2 cellular contexts compared by ENCODE assay signal in the genomic region with DNA sequence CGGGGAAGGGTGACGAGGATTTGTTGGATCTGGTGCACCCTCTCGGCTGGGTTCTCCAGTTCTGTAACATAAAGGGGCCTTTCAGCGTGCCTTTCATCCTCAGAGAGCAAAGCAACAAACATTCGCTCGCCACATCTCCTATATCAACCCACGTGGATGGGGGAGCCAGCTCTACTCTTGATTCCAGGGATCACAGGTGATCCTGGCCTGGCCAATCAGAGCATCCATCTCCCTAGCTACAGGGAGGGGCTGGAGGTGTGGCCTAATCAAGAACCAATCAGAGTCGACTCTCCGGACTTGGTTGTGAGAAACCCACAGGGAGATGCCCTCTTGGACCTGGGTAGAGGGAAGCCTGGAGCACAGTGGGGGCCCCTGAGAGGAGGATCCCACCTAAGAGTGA.
TF ChIP-seq lines count a peak whose summit lies in the region.

No MANE protein-coding gene starts in this region.

TF ChIP-seq in HepG2, 621 proteins besides CTCF, POLR2A, EP300 and RAD21 (continued from another document):
- no peak for TF ChIP-seq PRMT3 (CRISPR knock-in tag; IDR thresholded peaks at IDR 0.05; ENCODE audit: borderline replicate concordance, low read depth)
- TF ChIP-seq, protein P1, sequence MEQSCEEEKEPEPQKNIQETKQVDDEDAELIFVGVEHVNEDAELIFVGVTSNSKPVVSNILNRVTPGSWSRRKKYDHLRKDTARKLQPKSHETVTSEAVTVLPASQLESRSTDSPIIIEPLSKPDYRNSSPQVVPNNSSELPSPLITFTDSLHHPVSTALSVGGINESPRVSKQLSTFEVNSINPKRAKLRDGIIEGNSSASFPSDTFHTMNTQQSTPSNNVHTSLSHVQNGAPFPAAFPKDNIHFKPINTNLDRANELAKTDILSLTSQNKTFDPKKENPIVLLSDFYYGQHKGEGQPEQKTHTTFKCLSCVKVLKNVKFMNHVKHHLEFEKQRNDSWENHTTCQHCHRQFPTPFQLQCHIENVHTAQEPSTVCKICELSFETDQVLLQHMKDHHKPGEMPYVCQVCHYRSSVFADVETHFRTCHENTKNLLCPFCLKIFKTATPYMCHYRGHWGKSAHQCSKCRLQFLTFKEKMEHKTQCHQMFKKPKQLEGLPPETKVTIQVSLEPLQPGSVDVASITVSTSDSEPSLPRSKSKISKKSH (CRISPR knock-in tag; IDR thresholded peaks at IDR 0.05; ENCODE audit: borderline replicate concordance) = no peak
- TF ChIP-seq, protein P2, sequence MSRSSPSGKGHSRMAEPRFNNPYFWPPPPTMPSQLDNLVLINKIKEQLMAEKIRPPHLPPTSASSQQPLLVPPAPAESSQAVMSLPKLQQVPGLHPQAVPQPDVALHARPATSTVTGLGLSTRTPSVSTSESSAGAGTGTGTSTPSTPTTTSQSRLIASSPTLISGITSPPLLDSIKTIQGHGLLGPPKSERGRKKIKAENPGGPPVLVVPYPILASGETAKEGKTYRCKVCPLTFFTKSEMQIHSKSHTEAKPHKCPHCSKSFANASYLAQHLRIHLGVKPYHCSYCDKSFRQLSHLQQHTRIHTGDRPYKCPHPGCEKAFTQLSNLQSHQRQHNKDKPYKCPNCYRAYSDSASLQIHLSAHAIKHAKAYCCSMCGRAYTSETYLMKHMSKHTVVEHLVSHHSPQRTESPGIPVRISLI (CRISPR knock-in tag; IDR thresholded peaks at IDR 0.05; ENCODE audit: borderline replicate concordance) = no peak
- TF ChIP-seq, protein P3, sequence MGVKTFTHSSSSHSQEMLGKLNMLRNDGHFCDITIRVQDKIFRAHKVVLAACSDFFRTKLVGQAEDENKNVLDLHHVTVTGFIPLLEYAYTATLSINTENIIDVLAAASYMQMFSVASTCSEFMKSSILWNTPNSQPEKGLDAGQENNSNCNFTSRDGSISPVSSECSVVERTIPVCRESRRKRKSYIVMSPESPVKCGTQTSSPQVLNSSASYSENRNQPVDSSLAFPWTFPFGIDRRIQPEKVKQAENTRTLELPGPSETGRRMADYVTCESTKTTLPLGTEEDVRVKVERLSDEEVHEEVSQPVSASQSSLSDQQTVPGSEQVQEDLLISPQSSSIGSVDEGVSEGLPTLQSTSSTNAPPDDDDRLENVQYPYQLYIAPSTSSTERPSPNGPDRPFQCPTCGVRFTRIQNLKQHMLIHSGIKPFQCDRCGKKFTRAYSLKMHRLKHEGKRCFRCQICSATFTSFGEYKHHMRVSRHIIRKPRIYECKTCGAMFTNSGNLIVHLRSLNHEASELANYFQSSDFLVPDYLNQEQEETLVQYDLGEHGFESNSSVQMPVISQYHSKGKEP (CRISPR knock-in tag; IDR thresholded peaks at IDR 0.05) = no peak

TF ChIP-seq in SK-N-SH treated with all-trans-retinoic acid at 6 μM for 48 hours, 23 proteins besides CTCF, POLR2A, EP300 and RAD21:
- TF ChIP-seq, protein P4, sequence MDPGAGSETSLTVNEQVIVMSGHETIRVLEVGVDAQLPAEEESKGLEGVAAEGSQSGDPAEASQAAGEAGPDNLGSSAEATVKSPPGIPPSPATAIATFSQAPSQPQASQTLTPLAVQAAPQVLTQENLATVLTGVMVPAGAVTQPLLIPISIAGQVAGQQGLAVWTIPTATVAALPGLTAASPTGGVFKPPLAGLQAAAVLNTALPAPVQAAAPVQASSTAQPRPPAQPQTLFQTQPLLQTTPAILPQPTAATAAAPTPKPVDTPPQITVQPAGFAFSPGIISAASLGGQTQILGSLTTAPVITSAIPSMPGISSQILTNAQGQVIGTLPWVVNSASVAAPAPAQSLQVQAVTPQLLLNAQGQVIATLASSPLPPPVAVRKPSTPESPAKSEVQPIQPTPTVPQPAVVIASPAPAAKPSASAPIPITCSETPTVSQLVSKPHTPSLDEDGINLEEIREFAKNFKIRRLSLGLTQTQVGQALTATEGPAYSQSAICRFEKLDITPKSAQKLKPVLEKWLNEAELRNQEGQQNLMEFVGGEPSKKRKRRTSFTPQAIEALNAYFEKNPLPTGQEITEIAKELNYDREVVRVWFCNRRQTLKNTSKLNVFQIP (CRISPR knock-in tag; IDR thresholded peaks at IDR 0.05; ENCODE audit: borderline replicate concordance, low read depth) = no peak
- TF ChIP-seq PPARA (CRISPR knock-in tag; IDR thresholded peaks at IDR 0.05; ENCODE audit: borderline replicate concordance) = no peak
- TF ChIP-seq, protein P5, sequence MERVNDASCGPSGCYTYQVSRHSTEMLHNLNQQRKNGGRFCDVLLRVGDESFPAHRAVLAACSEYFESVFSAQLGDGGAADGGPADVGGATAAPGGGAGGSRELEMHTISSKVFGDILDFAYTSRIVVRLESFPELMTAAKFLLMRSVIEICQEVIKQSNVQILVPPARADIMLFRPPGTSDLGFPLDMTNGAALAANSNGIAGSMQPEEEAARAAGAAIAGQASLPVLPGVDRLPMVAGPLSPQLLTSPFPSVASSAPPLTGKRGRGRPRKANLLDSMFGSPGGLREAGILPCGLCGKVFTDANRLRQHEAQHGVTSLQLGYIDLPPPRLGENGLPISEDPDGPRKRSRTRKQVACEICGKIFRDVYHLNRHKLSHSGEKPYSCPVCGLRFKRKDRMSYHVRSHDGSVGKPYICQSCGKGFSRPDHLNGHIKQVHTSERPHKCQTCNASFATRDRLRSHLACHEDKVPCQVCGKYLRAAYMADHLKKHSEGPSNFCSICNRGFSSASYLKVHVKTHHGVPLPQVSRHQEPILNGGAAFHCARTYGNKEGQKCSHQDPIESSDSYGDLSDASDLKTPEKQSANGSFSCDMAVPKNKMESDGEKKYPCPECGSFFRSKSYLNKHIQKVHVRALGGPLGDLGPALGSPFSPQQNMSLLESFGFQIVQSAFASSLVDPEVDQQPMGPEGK (CRISPR knock-in tag; IDR thresholded peaks at IDR 0.05; ENCODE audit: borderline replicate concordance) = no peak
